9 cellular contexts compared by ENCODE assay signal in the genomic region with DNA sequence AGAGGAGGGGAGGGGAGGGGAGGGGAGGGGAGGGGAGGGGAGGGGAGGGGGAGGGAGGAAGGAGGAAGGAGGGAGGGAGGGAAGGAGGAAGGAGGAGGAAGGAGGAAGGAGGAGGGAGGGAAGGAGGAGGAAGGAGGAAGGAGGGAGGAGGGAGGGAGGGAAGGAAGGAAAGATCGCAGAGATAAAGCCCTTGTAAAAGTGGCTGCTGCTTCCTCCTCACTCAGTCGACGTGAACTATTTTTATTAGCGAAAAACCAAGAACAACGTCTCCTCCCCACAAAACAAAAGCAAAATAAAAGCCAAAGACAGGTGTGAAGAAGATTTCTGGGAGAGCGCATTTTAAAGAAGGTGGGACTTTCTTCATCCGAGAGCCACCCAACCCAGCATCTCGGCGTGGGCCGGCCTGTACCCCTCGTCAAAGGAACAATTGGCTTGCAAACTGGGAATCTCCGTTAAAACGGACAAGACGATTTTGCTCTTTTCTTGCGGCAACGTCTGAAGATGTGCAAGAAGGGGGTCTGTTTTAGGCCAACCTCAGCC. TPM values are rescaled to one million over a fixed set of nuclear protein-coding genes. Genes with fewer than 3 reads are reported as not detected.
DNase-seq lines count a peak whose midpoint lies in the region; ATAC-seq lines count a peak whose summit lies in the region.
"Had no signal": no experiment of that assay in that cellular context is flagged by ENCODE, and none has a peak within 500 bp of the region (broad histone marks: within the 10 kb centered on the region; RNA-seq: fewer than 3 reads in every experiment).

No MANE protein-coding gene starts in this region.

- no peaks in the 10 kb centered on the region for H3K9me3 ChIP-seq in CD4-positive, CD25-positive, alpha-beta regulatory T cell (ENCODE audit: control insufficient read depth in 2 of 2, low read length in 2 of 2)

- peaks cover 3% of the 10 kb centered on the region for H3K4me1 ChIP-seq in CD4-positive, CD25-positive, alpha-beta regulatory T cell (ENCODE audit: control insufficient read depth, insufficient read depth, low read length, poor library complexity, severe bottlenecking)

- ATAC-seq in CD4-positive, CD25-positive, alpha-beta regulatory T cell (ENCODE audit: low read depth in 2 of 2): no peak
- ATAC-seq in GM18873 (IDR thresholded peaks at IDR 0.05; ENCODE audit: low FRiP score, unreplicated experiment) (peak; percentile 5), HG03520 (IDR thresholded peaks at IDR 0.05; ENCODE audit: unreplicated experiment) (peak; percentile 0), HG02870 (IDR thresholded peaks at IDR 0.05; ENCODE audit: unreplicated experiment) (no peak)

- no peaks in the 10 kb centered on the region for H3K27me3 Mint-ChIP-seq in CD4-positive, CD25-positive, alpha-beta regulatory T cell

- peaks cover 5 to 53% (median 12%) of the 10 kb centered on the region in 4 donors for H3K4me1 Mint-ChIP-seq in CD4-positive, CD25-positive, alpha-beta regulatory T cell

- peaks cover 38% of the 10 kb centered on the region for H3K36me3 Mint-ChIP-seq in CD4-positive, CD25-positive, alpha-beta regulatory T cell

- in situ Hi-C loops in G401 (cut with HindIII; ENCODE audit: low sequenced_read_pairs): no loop called here

- peak overlapping the region in 2 of 4 donors; percentile 43 to 73 for H3K4me3 Mint-ChIP-seq in CD4-positive, CD25-positive, alpha-beta regulatory T cell

- H3K27ac ChIP-seq in CD4-positive, CD25-positive, alpha-beta regulatory T cell (ENCODE audit: insufficient read depth, low read length, poor library complexity, severe bottlenecking): no peak overlapping the region

- H3K36me3 ChIP-seq in CD4-positive, CD25-positive, alpha-beta regulatory T cell (ENCODE audit: control insufficient read depth, insufficient read depth, low read length): peaks cover 45% of the 10 kb centered on the region

- peak in 1 of 3 donors; percentile 34 for DNase-seq in CD4-positive, CD25-positive, alpha-beta regulatory T cell
- peak; percentile 43 for DNase-seq in ecto neural progenitor cell (ENCODE audit: low spot score)
- DNase-seq in NCI-H2029 treated with DMSO at 0.1 percent for 48 hours (lab: John Stamatoyannopoulos, UW): no peak
- DNase-seq in HuH-7 (ENCODE audit: low spot score): no peak
- no peak for DNase-seq in G401 (ENCODE audit: low spot score)
- DNase-seq: activated CD4-positive, alpha-beta T cell treated with anti-CD3 and anti-CD28 coated beads for 1 hour had no signal

- H3K27ac Mint-ChIP-seq in CD4-positive, CD25-positive, alpha-beta regulatory T cell: peak overlapping the region; percentile 74 to 90 (median 75)

- H3K4me3 ChIP-seq in CD4-positive, CD25-positive, alpha-beta regulatory T cell (ENCODE audit: low read depth, low read length): no peak overlapping the region

- H3K9me3 Mint-ChIP-seq in CD4-positive, CD25-positive, alpha-beta regulatory T cell: peaks cover 0 to 3% (median 0%) of the 10 kb centered on the region in 7 donors

- H3K27me3 ChIP-seq in CD4-positive, CD25-positive, alpha-beta regulatory T cell (ENCODE audit: control insufficient read depth, insufficient read depth, low read length): no peaks in the 10 kb centered on the region

RNA-seq across cellular contexts. Expression of gene ASMTL, which starts 40.7 kb away (rescaled TPM):
- 47.7 TPM for total RNA-seq in CD4-positive, CD25-positive, alpha-beta regulatory T cell
- 10 to 100 TPM; 32.1 to 50.1 (median 41.0) TPM for polyA plus RNA-seq in CD4-positive, CD25-positive, alpha-beta regulatory T cell
- 214 and 257 TPM in 2 replicates for total RNA-seq in G401 (2014; rRNA removed; shearing (Covaris generic))

RNA-seq across cellular contexts. Expression of gene P2RY8, which starts 43.6 kb away (rescaled TPM):
- 158 TPM for total RNA-seq in CD4-positive, CD25-positive, alpha-beta regulatory T cell
- 100 to 1,000 TPM; 189 to 222 (median 207) TPM for polyA plus RNA-seq in CD4-positive, CD25-positive, alpha-beta regulatory T cell
- total RNA-seq in G401 (2014; rRNA removed; shearing (Covaris generic)): under 0.01 TPM in 1 of 2 replicates, not detected in the other

Comparison
In these comparisons a context has a peak if more than half of its experiments do, and no peak if none do; other contexts are left out.
1. ATAC-seq: peak in GM18873 (single experiment) and HG03520 (single experiment); none in CD4-positive, CD25-positive, alpha-beta regulatory T cell (0 of 2) and HG02870 (single experiment).
2. RNA of gene P2RY8, which starts 43.6 kb away (total RNA-seq): 158 TPM in CD4-positive, CD25-positive, alpha-beta regulatory T cell (single experiment); under 0.01 TPM in G401; every median in the first group is over 100 times any median in the second.